ENCODE assay signal across 1 cellular context in genomic region chr17:975321-975982, GRCh38.
TF ChIP-seq lines count a peak whose summit lies in the region.

No MANE protein-coding gene starts in this region.

TF ChIP-seq in WTC11, 78 proteins besides CTCF, POLR2A, EP300 and RAD21 (continued from another document):
- TF ChIP-seq PREB (CRISPR knock-in tag; IDR thresholded peaks at IDR 0.05; ENCODE audit: borderline replicate concordance) (no peak), TCF7 (CRISPR knock-in tag; IDR thresholded peaks at IDR 0.05; ENCODE audit: low read depth) (no peak), ZNF219 (CRISPR knock-in tag; IDR thresholded peaks at IDR 0.05; ENCODE audit: borderline replicate concordance) (no peak), RELA (CRISPR knock-in tag; IDR thresholded peaks at IDR 0.05; ENCODE audit: borderline replicate concordance) (no peak), JAZF1 (CRISPR knock-in tag; IDR thresholded peaks at IDR 0.05) (no peak), ATF6 (CRISPR knock-in tag; IDR thresholded peaks at IDR 0.05) (no peak), HMGXB4 (CRISPR knock-in tag; IDR thresholded peaks at IDR 0.05) (no peak), SMAD4 (CRISPR knock-in tag; IDR thresholded peaks at IDR 0.05) (no peak), ZNF423 (CRISPR knock-in tag; IDR thresholded peaks at IDR 0.05) (no peak), SMAD3 (CRISPR knock-in tag; IDR thresholded peaks at IDR 0.05; ENCODE audit: borderline replicate concordance) (no peak), PRRX2 (CRISPR knock-in tag; IDR thresholded peaks at IDR 0.05) (no peak), ELF4 (CRISPR knock-in tag; IDR thresholded peaks at IDR 0.05; ENCODE audit: low read depth) (no peak), GABPB1 (CRISPR knock-in tag; IDR thresholded peaks at IDR 0.05) (no peak), CREB1 (CRISPR knock-in tag; IDR thresholded peaks at IDR 0.05) (no peak), ETV6 (CRISPR knock-in tag; IDR thresholded peaks at IDR 0.05) (no peak), ZMAT4 (CRISPR knock-in tag; IDR thresholded peaks at IDR 0.05) (no peak), MYBL2 (CRISPR knock-in tag; IDR thresholded peaks at IDR 0.05) (no peak)
